18 cellular contexts compared by ENCODE assay signal in the genomic region with DNA sequence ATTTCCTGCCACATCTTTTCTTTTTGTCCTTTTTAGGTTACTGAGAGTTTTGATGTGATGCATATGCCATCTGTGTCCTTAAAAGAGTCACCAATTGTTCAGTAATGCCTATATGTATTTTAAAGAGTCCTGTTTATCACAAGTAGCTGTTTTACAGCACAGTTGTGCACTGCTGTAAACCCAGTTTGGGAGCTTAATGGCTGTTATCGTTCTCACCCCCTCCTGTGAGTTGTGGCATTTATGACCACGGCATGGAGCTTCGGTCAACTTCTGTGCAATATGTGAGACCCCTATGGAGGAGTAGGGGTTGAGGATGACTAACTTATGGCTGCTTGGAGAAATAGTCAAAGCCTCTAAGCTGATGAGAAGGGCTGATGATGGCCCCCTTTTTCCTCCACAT.
DNase-seq lines count a peak whose midpoint lies in the region; ATAC-seq and TF ChIP-seq lines count a peak whose summit lies in the region.
"Had no signal": no experiment of that assay in that cellular context is flagged by ENCODE, and none has a peak within 500 bp of the region (broad histone marks: within the 10 kb centered on the region; RNA-seq: fewer than 3 reads in every experiment).

No MANE protein-coding gene starts in this region.

- ATAC-seq in HG03457 (IDR thresholded peaks at IDR 0.05; ENCODE audit: unreplicated experiment) = no peak

- TF ChIP-seq EP300 in tibial nerve (IDR thresholded peaks at IDR 0.05) = no peak

- no peak for TF ChIP-seq CTCF in nephron progenitor cell (IDR thresholded peaks at IDR 0.05)
- TF ChIP-seq CTCF in tibial nerve (IDR thresholded peaks at IDR 0.05) = no peak

- H3K27me3 Mint-ChIP-seq in nephron progenitor cell (ENCODE audit: low read depth, poor library complexity) = peaks cover 3% of the 10 kb centered on the region

- no peak for TF ChIP-seq POLR2A in tibial nerve (IDR thresholded peaks at IDR 0.05)

- peaks cover 12% of the 10 kb centered on the region for H3K36me3 Mint-ChIP-seq in nephron progenitor cell (ENCODE audit: low read depth)
- H3K36me3 Mint-ChIP-seq: CD4-positive, alpha-beta memory T cell had no signal

- peaks cover 27% of the 10 kb centered on the region for H3K4me1 Mint-ChIP-seq in nephron progenitor cell
- H3K4me1 Mint-ChIP-seq: CD4-positive, alpha-beta memory T cell had no signal

- 26 to 46% methylated on average over 3 of the region's 3 CpGs for WGBS in tibial nerve, 2 donors

- no peaks in the 10 kb centered on the region for H3K9me3 ChIP-seq in tibial nerve
- H3K9me3 ChIP-seq: Caco-2 had no signal

- no peak overlapping the region for H3K4me3 Mint-ChIP-seq in nephron progenitor cell
- H3K4me3 Mint-ChIP-seq: B cell; CD4-positive, alpha-beta memory T cell; HFFc6 had no signal

- no peak overlapping the region for H3K27ac ChIP-seq in tibial nerve
- H3K27ac ChIP-seq: 22Rv1, GM23248 had no signal

- peaks cover 11% of the 10 kb centered on the region for H3K9me3 Mint-ChIP-seq in nephron progenitor cell
- H3K9me3 Mint-ChIP-seq: CD4-positive, alpha-beta memory T cell had no signal

- peaks cover 0 to 13% (median 0%) of the 10 kb centered on the region in 3 donors for H3K36me3 ChIP-seq in tibial nerve

- peaks cover 0 to 2% (median 0%) of the 10 kb centered on the region in 4 donors for H3K4me1 ChIP-seq in tibial nerve
- H3K4me1 ChIP-seq: Caco-2 had no signal

- H3K4me3 ChIP-seq in Jurkat, Clone E6-1 (ENCODE audit: low read length) = peak overlapping the region; percentile 12; the same call in 1 of the 2 replicates
- H3K4me3 ChIP-seq in tibial nerve = no peak overlapping the region
- H3K4me3 ChIP-seq: GM23248 had no signal

- H3K27ac Mint-ChIP-seq in nephron progenitor cell = no peak overlapping the region
- H3K27ac Mint-ChIP-seq: B cell; CD4-positive, alpha-beta memory T cell; HFFc6 had no signal

- no peaks in the 10 kb centered on the region for H3K27me3 ChIP-seq in tibial nerve

- DNase-seq in NCI-H82 (lab: John Stamatoyannopoulos, UW) = peak; percentile 55
- no peak for DNase-seq in NCI-H82 treated with DMSO at 0.1 percent for 48 hours (lab: John Stamatoyannopoulos, UW; ENCODE audit: unreplicated experiment)
- peak; percentile 26 for DNase-seq in Jurkat, Clone E6-1 (ENCODE audit: low read depth, low spot score)
- DNase-seq in nephron progenitor cell = peak; percentile 9
- DNase-seq in tibial nerve (ENCODE audit: low spot score in 2 of 2) = no peak
- no peak for DNase-seq in COLO829 (ENCODE audit: low spot score)
- DNase-seq: C1 segment of cervical spinal cord; Caco-2; CD4-positive, alpha-beta memory T cell; DMS153; DND-41; GM23248; H7; HCEC 1CT; HFFc6 had no signal

Comparison
In these comparisons a context has a peak if more than half of its experiments do, and no peak if none do; other contexts are left out.
1. DNase-seq: peak in NCI-H82 (single experiment), Jurkat, Clone E6-1 (single experiment) and nephron progenitor cell (single experiment); none in NCI-H82 treated with DMSO at 0.1 percent for 48 hours (single experiment), tibial nerve (0 of 2) and COLO829 (single experiment).